8 cellular contexts compared by ENCODE assay signal in the genomic region with DNA sequence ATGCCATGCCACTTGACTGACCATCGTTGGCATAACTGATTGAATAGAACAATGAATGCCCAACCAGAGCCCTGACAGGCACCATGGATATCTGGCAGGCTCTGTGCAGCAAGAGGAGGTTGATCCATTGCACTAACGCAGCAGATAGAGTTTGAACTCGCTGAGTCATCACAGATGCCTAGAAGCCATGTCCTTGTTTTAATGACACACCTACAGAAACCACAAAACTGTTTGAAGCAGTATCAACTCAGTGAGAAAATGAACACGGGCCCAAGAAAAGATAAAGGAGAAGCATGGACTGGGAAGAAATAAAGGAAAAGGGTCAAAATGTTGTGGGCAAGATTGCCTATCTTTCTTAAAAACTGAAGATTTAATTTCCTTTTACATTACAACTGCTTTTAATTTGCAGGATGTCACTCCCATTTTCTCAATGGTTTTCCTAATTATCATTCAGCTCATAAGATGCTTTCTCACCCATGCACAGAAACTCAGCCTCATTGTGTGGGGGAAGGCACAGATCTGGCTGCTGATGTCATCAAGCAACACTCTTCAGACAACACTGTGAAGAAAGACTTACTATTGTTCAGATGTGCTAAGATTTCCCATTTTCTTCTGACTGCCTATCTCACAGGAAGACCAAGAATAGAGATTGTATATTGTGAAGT.
A peak's percentile ranks its signal among the peaks of the same experiment; 100 is the strongest.
DNase-seq lines count a peak whose midpoint lies in the region; ATAC-seq lines count a peak whose summit lies in the region.

No MANE protein-coding gene starts in this region.

- H3K27me3 Mint-ChIP-seq in activated naive CD8-positive, alpha-beta T cell treated with anti-CD3 and anti-CD28 coated beads for 36 hours = no peaks in the 10 kb centered on the region

- peak; percentile 33 for DNase-seq in NCI-H748 (lab: John Stamatoyannopoulos, UW; ENCODE audit: unreplicated experiment)
- no peak for DNase-seq in NCI-H748 treated with DMSO at 0.1 percent for 48 hours (lab: John Stamatoyannopoulos, UW)
- DNase-seq in HT1080 (ENCODE audit: low read depth) = peak; percentile 70
- peak; percentile 8 for DNase-seq in activated naive CD8-positive, alpha-beta T cell treated with anti-CD3 and anti-CD28 coated beads for 36 hours
- DNase-seq in mesenchymal stem cell = peak; percentile 51
- DNase-seq in cerebellar nuclear complex (lab: John Stamatoyannopoulos, UW) = no peak
- DNase-seq in dedifferentiated amniotic fluid mesenchymal stem cell (ENCODE audit: extremely low spot score) = no peak

- no peak overlapping the region for H3K9ac ChIP-seq in mesenchymal stem cell (ENCODE audit: low read length)

- H3K18ac ChIP-seq in mesenchymal stem cell (ENCODE audit: low read depth in 1 of 2, low read length in 2 of 2) = no peak overlapping the region

- H3K9me3 Mint-ChIP-seq in activated naive CD8-positive, alpha-beta T cell treated with anti-CD3 and anti-CD28 coated beads for 36 hours = peaks cover 11% of the 10 kb centered on the region

- H2AK5ac ChIP-seq in mesenchymal stem cell (ENCODE audit: low read length, severe bottlenecking) = no peak overlapping the region

- no peak overlapping the region for H3K4me2 ChIP-seq in mesenchymal stem cell (ENCODE audit: low read length, poor library complexity, severe bottlenecking)

- H3K4me3 ChIP-seq in mesenchymal stem cell (ENCODE audit: insufficient read depth in 1 of 2, low read depth in 1 of 2, low read length in 2 of 2) = no peak overlapping the region

- peaks cover 6% of the 10 kb centered on the region for H3K4me1 ChIP-seq in mesenchymal stem cell (ENCODE audit: control insufficient read depth, insufficient read depth, low read depth, low read length)

- no peaks in the 10 kb centered on the region for H3K36me3 Mint-ChIP-seq in activated naive CD8-positive, alpha-beta T cell treated with anti-CD3 and anti-CD28 coated beads for 36 hours

- H2BK12ac ChIP-seq in mesenchymal stem cell (ENCODE audit: low read length in 2 of 2) = peak overlapping the region in 1 of 2 experiments; percentile 80

- H3K14ac ChIP-seq in mesenchymal stem cell (ENCODE audit: low read length in 2 of 2) = no peak overlapping the region

- no peak overlapping the region for H2BK15ac ChIP-seq in mesenchymal stem cell (ENCODE audit: low read depth, poor library complexity, severe bottlenecking)

- no peak overlapping the region for H3K27ac ChIP-seq in mesenchymal stem cell (ENCODE audit: low read length, poor library complexity, severe bottlenecking)

- no peak overlapping the region for H2AFZ ChIP-seq in mesenchymal stem cell (ENCODE audit: low read depth, low read length)

- H3K4ac ChIP-seq in mesenchymal stem cell (ENCODE audit: low read depth in 1 of 2, low read length in 2 of 2) = no peak overlapping the region

- H3K4me1 Mint-ChIP-seq in activated naive CD8-positive, alpha-beta T cell treated with anti-CD3 and anti-CD28 coated beads for 36 hours = peaks cover 29% of the 10 kb centered on the region

- no peak overlapping the region for H3K4me3 Mint-ChIP-seq in activated naive CD8-positive, alpha-beta T cell treated with anti-CD3 and anti-CD28 coated beads for 36 hours

- ATAC-seq in GM19467 (IDR thresholded peaks at IDR 0.05; ENCODE audit: unreplicated experiment) = no peak

- no peak overlapping the region for H2BK5ac ChIP-seq in mesenchymal stem cell (ENCODE audit: low read depth, low read length, poor library complexity, severe bottlenecking)

- no peak overlapping the region for H4K91ac ChIP-seq in mesenchymal stem cell (ENCODE audit: low read length)

- no peaks in the 10 kb centered on the region for H3K79me1 ChIP-seq in mesenchymal stem cell (replicated peaks; ENCODE audit: low read length, poor library complexity, severe bottlenecking)

- H3K36me3 ChIP-seq in mesenchymal stem cell (ENCODE audit: control insufficient read depth in 1 of 2, insufficient read depth in 2 of 2, low read depth in 1 of 2, low read length in 2 of 2) = no peaks in the 10 kb centered on the region

- no peak overlapping the region for H3K23ac ChIP-seq in mesenchymal stem cell (ENCODE audit: low read length in 2 of 2)

- 56% methylated on average over 3 of the region's 4 CpGs for WGBS in mesenchymal stem cell

- no peak overlapping the region for H2BK120ac ChIP-seq in mesenchymal stem cell (ENCODE audit: low read depth, low read length)

- H3K27me3 ChIP-seq in mesenchymal stem cell (ENCODE audit: control insufficient read depth in 1 of 2, insufficient read depth in 1 of 2, low read length in 2 of 2) = no peaks in the 10 kb centered on the region

- no peaks in the 10 kb centered on the region for H3K9me3 ChIP-seq in mesenchymal stem cell (ENCODE audit: control insufficient read depth, low read length)

- H3K27ac Mint-ChIP-seq in activated naive CD8-positive, alpha-beta T cell treated with anti-CD3 and anti-CD28 coated beads for 36 hours = peak overlapping the region; percentile 27

- no peak overlapping the region for H4K8ac ChIP-seq in mesenchymal stem cell (ENCODE audit: low read length)

Comparison
In these comparisons a context has a peak if more than half of its experiments do, and no peak if none do; other contexts are left out.
1. DNase-seq: peak in NCI-H748 (single experiment), HT1080 (single experiment), activated naive CD8-positive, alpha-beta T cell treated with anti-CD3 and anti-CD28 coated beads for 36 hours (single experiment) and mesenchymal stem cell (single experiment); none in NCI-H748 treated with DMSO at 0.1 percent for 48 hours (single experiment), cerebellar nuclear complex (0 of 2) and dedifferentiated amniotic fluid mesenchymal stem cell (single experiment).